ENCODE assay signal across 8 cellular contexts in the genomic region with DNA sequence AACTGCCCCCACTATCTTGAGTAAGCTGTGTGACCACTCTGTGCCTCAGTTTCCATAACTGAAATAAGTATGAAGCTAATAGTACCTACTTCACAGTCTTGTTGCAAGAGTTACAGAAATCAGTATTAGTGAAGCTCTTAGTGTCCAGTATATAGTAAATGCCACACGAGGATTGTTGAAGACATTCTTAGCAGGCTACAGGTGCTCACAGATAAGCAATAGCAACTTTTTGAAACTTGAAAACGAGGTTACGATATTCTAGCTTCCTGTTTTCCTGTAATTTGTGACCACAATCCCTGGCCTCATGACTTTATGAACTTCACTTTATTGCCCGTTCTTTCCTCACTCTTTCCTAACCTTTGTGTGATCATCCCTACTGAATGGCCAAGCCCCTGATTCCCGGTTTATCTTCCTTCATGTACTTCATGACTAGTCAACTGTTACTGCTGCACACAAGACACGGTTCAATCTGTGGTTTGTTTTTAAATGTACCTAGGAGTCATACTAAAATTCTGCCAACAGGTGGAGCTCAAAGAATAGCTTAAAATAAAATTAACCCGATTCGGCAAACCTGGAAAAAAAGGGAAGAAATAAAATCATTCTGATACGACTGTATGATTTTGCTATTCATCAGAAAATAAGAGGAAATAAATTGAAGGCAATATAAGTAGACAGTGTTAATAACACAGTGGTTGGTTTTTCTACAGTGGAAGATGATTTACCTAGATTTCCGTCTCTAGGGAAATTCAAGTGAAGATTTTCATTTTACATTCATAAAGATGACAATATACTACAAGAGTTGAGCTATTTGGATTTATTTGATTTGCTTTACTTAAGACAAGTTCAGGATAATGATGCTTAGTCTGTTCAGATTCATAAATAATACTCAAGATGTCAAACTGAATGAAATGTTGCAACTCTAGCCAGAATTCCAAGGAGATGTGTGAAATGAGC. TPM values are rescaled to one million over a fixed set of nuclear protein-coding genes. Genes with fewer than 3 reads are reported as not detected.
DNase-seq lines count a peak whose midpoint lies in the region; ATAC-seq and TF ChIP-seq lines count a peak whose summit lies in the region.

No MANE protein-coding gene starts in this region.

- H3K9me3 Mint-ChIP-seq in naive thymus-derived CD8-positive, alpha-beta T cell, result no peaks in the 10 kb centered on the region

- H3K4me1 ChIP-seq in endocrine pancreas (ENCODE audit: control insufficient read depth, insufficient read depth, low read length), result peaks cover 15% of the 10 kb centered on the region

- ATAC-seq in naive thymus-derived CD8-positive, alpha-beta T cell, result peak; percentile 71 to 75
- no peak for ATAC-seq in HG03469 (IDR thresholded peaks at IDR 0.05; ENCODE audit: unreplicated experiment)

- H3K27me3 Mint-ChIP-seq in naive thymus-derived CD8-positive, alpha-beta T cell, result no peaks in the 10 kb centered on the region

- no peak overlapping the region for H3K4me3 ChIP-seq in BJ (ENCODE audit: low read depth, low read length)
- H3K4me3 ChIP-seq in endocrine pancreas (ENCODE audit: control insufficient read depth, insufficient read depth, low read length), result peak overlapping the region; percentile 43

- H3K9ac ChIP-seq in endocrine pancreas (ENCODE audit: control insufficient read depth, insufficient read depth, low read length), result no peak overlapping the region

- peaks cover 0 to 42% (median 0%) of the 10 kb centered on the region in 3 donors for H3K36me3 Mint-ChIP-seq in naive thymus-derived CD8-positive, alpha-beta T cell

- H3K27ac ChIP-seq in KOPT-K1 (ENCODE audit: low read depth, low read length, poor library complexity, severe bottlenecking), result peak overlapping the region; percentile 45

- H3K4me3 Mint-ChIP-seq in naive thymus-derived CD8-positive, alpha-beta T cell, result no peak overlapping the region

- POLR2A ChIA-PET in BJ (lab: Charles Lee), result interaction anchor here (0.6 to 1.3 kb wide), 3 partner anchors 39 to 570 kb away, joined by 3 to 5 read pairs (median 3); no protein-coding TSS in a partner anchor
- POLR2A ChIA-PET in naive thymus-derived CD8-positive, alpha-beta T cell (lab: Charles Lee), result interaction anchor here (0.6 to 7.6 kb wide), 7 partner anchors 10 to 116 kb away, joined by 3 to 52 read pairs (median 6); partner anchors contain the start of gene STAT4

- no peaks in the 10 kb centered on the region for H3K36me3 ChIP-seq in BJ (ENCODE audit: control insufficient read depth, insufficient read depth, low read length)
- H3K36me3 ChIP-seq in KOPT-K1 (ENCODE audit: insufficient read depth, low read length), result no peaks in the 10 kb centered on the region
- H3K36me3 ChIP-seq in endocrine pancreas (ENCODE audit: control insufficient read depth, insufficient read depth, low read length), result no peaks in the 10 kb centered on the region

- H3K4me1 Mint-ChIP-seq in naive thymus-derived CD8-positive, alpha-beta T cell, result peaks cover 10 to 31% (median 21%) of the 10 kb centered on the region in 4 donors

- in situ Hi-C loops in GM13977 (cut with MboI; ENCODE audit: low pct_unique_long_range_greater_than_20kb, low sequenced_read_pairs, unreplicated experiment), result loop anchor here (10.0 to 25.0 kb wide), 2 partner anchors 103 to 460 kb away; partner anchors contain the start of gene STAT4

- H3K9me3 ChIP-seq in KOPT-K1 (ENCODE audit: insufficient read depth, low read length, poor library complexity, severe bottlenecking) (no peaks in the 10 kb centered on the region), endocrine pancreas (ENCODE audit: control insufficient read depth, low read length) (no peaks in the 10 kb centered on the region)

- TF ChIP-seq CTCF in BJ (IDR thresholded peaks at IDR 0.05; ENCODE audit: insufficient read depth, low read depth, low read length), result peak; percentile 55
- peak; percentile 59 for TF ChIP-seq CTCF in GM13977 (IDR thresholded peaks at IDR 0.05; ENCODE audit: extremely low read depth, insufficient read depth, missing control alignments)

- CTCF ChIA-PET in BJ (lab: Yijun Ruan, JAX), result interaction anchor here (0.6 to 8.4 kb wide), 34 partner anchors 10 to 1142 kb away, joined by 3 to 160 read pairs (median 4); partner anchors contain the start of genes STAT4 and TMEFF2

- DNase-seq in BJ (ENCODE audit: low read depth), result peak; percentile 26
- DNase-seq in GM13977 (ENCODE audit: low spot score), result peak; percentile 44
- peak; percentile 68 for DNase-seq in RKO (ENCODE audit: low spot score)
- peak in 6 of 10 donors; percentile 10 to 72 (median 42) for DNase-seq in naive thymus-derived CD8-positive, alpha-beta T cell
- no peak for DNase-seq in GM19238 (ENCODE audit: insufficient read length, low spot score)

- no peaks in the 10 kb centered on the region for H3K27me3 ChIP-seq in BJ (ENCODE audit: control insufficient read depth, insufficient read depth, low read length)
- H3K27me3 ChIP-seq in endocrine pancreas (ENCODE audit: control insufficient read depth, insufficient read depth, low read length), result no peaks in the 10 kb centered on the region

- H3K27ac Mint-ChIP-seq in naive thymus-derived CD8-positive, alpha-beta T cell, result no peak overlapping the region

RNA-seq across cellular contexts. Expression of gene STAT1, which starts 38.1 kb away (rescaled TPM):
- 166 and 180 TPM in 2 replicates for polyA plus RNA-seq in BJ (2011; rRNA removed)
- 115 and 169 TPM in 2 replicates for polyA minus RNA-seq in BJ (2011; rRNA and poly(A)+ RNA removed)
- total RNA-seq in naive thymus-derived CD8-positive, alpha-beta T cell, result 10 to 100 TPM; 62.8 to 74.9 TPM
- polyA plus RNA-seq in naive thymus-derived CD8-positive, alpha-beta T cell, result 100 to 1,000 TPM; 154 to 231 (median 217) TPM
